ENCODE assay signal across 8 cellular contexts in genomic region chr5:150599917-150600511, GRCh38. TPM values are rescaled to one million over a fixed set of nuclear protein-coding genes. Genes with fewer than 3 reads are reported as not detected.
DNase-seq lines count a peak whose midpoint lies in the region; ATAC-seq lines count a peak whose summit lies in the region.

No MANE protein-coding gene starts in this region.

- H3K4me2 ChIP-seq in BLaER1, result peak overlapping the region; percentile 93

- no peak overlapping the region for H3K27ac Mint-ChIP-seq in activated CD4-positive, alpha-beta T cell treated with anti-CD3 and anti-CD28 coated beads, Interleukin-2, amount 10 ng/mL, durations not matched to agents 24 days and 14 days

- DNase-seq in NCI-H2107 treated with DMSO at 0.1 percent for 48 hours (lab: John Stamatoyannopoulos, UW; ENCODE audit: unreplicated experiment), result peak; percentile 21
- DNase-seq in dermis microvascular lymphatic vessel endothelial cell (ENCODE audit: low read depth in 2 of 2), result peak; percentile 81 to 93
- DNase-seq in myocyte (ENCODE audit: low read depth), result peak; percentile 57
- no peak for DNase-seq in stimulated activated CD4-positive, alpha-beta T cell treated with anti-CD3 and anti-CD28 coated beads, Interleukin-4, amount 100 ng/mL, for 4 hours
- no peak for DNase-seq in stimulated activated CD4-positive, alpha-beta T cell treated with anti-CD3 and anti-CD28 coated beads, Interleukin-4, amount 100 ng/mL, for 24 hours
- DNase-seq in activated CD4-positive, alpha-beta T cell treated with anti-CD3 and anti-CD28 coated beads, Interleukin-2, amount 10 ng/mL, durations not matched to agents 24 days and 14 days, result no peak

- no peak for ATAC-seq in HG02840 (IDR thresholded peaks at IDR 0.05; ENCODE audit: low FRiP score, unreplicated experiment)

- H3K4me3 ChIP-seq in BLaER1, result peak overlapping the region; percentile 15

- H3K4me3 Mint-ChIP-seq in activated CD4-positive, alpha-beta T cell treated with anti-CD3 and anti-CD28 coated beads, Interleukin-2, amount 10 ng/mL, durations not matched to agents 24 days and 14 days, result no peak overlapping the region

- H3K9me3 Mint-ChIP-seq in activated CD4-positive, alpha-beta T cell treated with anti-CD3 and anti-CD28 coated beads, Interleukin-2, amount 10 ng/mL, durations not matched to agents 24 days and 14 days, result no peaks in the 10 kb centered on the region

- H3K36me3 ChIP-seq in BLaER1, result no peaks in the 10 kb centered on the region

- H3K27me3 ChIP-seq in BLaER1, result no peaks in the 10 kb centered on the region

- H3K4me1 Mint-ChIP-seq in activated CD4-positive, alpha-beta T cell treated with anti-CD3 and anti-CD28 coated beads, Interleukin-2, amount 10 ng/mL, durations not matched to agents 24 days and 14 days, result no peaks in the 10 kb centered on the region

- no peaks in the 10 kb centered on the region for H3K36me3 Mint-ChIP-seq in activated CD4-positive, alpha-beta T cell treated with anti-CD3 and anti-CD28 coated beads, Interleukin-2, amount 10 ng/mL, durations not matched to agents 24 days and 14 days (ENCODE audit: low read depth)

- H3K4me1 ChIP-seq in BLaER1, result peaks cover 95% of the 10 kb centered on the region

- H4K20me1 ChIP-seq in BLaER1, result no peaks in the 10 kb centered on the region

- intact Hi-C loops in activated CD4-positive, alpha-beta T cell treated with anti-CD3 and anti-CD28 coated beads, Interleukin-2, amount 10 ng/mL, durations not matched to agents 24 days and 14 days (cut with micrococcal nuclease), result no loop called here

- no peaks in the 10 kb centered on the region for H3K27me3 Mint-ChIP-seq in activated CD4-positive, alpha-beta T cell treated with anti-CD3 and anti-CD28 coated beads, Interleukin-2, amount 10 ng/mL, durations not matched to agents 24 days and 14 days

- no peaks in the 10 kb centered on the region for H3K9me3 ChIP-seq in BLaER1

- H3K27ac ChIP-seq in BLaER1, result peak overlapping the region; percentile 86

- H3K9ac ChIP-seq in BLaER1, result peak overlapping the region; percentile 76

RNA-seq across cellular contexts. Expression of gene SYNPO, which starts 40.4 kb away (rescaled TPM):
- total RNA-seq in dermis microvascular lymphatic vessel endothelial cell (5.6 and 12.3 TPM in 2 replicates), myocyte (7.8 and 8.1 TPM in 2 replicates)
- polyA plus RNA-seq in myocyte (2012), result 80.0 TPM
- total RNA-seq in activated CD4-positive, alpha-beta T cell treated with anti-CD3 and anti-CD28 coated beads, Interleukin-2, amount 10 ng/mL, durations not matched to agents 24 days and 14 days, result not detected in 2 replicates

Comparison
In these comparisons a context has a peak if more than half of its experiments do, and no peak if none do; other contexts are left out.
1. DNase-seq: peak in NCI-H2107 treated with DMSO at 0.1 percent for 48 hours (single experiment), dermis microvascular lymphatic vessel endothelial cell (2 of 2) and myocyte (single experiment); none in stimulated activated CD4-positive, alpha-beta T cell treated with anti-CD3 and anti-CD28 coated beads, Interleukin-4, amount 100 ng/mL, for 4 hours (0 of 2), stimulated activated CD4-positive, alpha-beta T cell treated with anti-CD3 and anti-CD28 coated beads, Interleukin-4, amount 100 ng/mL, for 24 hours (single experiment) and activated CD4-positive, alpha-beta T cell treated with anti-CD3 and anti-CD28 coated beads, Interleukin-2, amount 10 ng/mL, durations not matched to agents 24 days and 14 days (single experiment).